20 cellular contexts compared by ENCODE assay signal in the genomic region with DNA sequence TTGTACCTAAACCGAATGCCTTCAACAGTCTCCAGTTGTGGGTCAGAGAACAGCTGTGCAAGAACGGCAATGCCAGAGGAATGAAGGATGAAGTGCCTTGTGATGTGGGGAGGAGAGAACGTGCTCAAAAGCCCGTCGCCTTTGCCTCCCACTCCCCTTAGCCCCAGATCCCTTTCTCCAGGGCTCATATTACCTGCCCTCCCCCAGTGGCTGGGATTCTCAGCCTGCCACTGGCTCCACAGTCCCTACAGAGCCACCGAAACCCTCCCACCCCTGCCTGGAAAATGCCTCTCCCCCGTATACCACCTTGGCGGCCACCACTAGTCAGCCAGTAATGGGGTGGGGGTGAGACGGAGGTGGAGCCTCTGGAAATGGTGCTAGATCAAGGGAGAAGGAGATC.
DNase-seq lines count a peak whose midpoint lies in the region; ATAC-seq and TF ChIP-seq lines count a peak whose summit lies in the region.
"Had no signal": no experiment of that assay in that cellular context is flagged by ENCODE, and none has a peak within 500 bp of the region (broad histone marks: within the 10 kb centered on the region; RNA-seq: fewer than 3 reads in every experiment).

No MANE protein-coding gene starts in this region.

- no peak for TF ChIP-seq POLR2A in thyroid gland (IDR thresholded peaks at IDR 0.05)

- no peaks in the 10 kb centered on the region for H3K4me1 ChIP-seq in endodermal cell (ENCODE audit: control insufficient read depth, insufficient read depth, low read length)
- peaks cover 18 to 58% of the 10 kb centered on the region in 2 donors for H3K4me1 ChIP-seq in muscle layer of duodenum (ENCODE audit: control insufficient read depth in 1 of 2, insufficient read depth in 2 of 2, low read length in 2 of 2)
- H3K4me1 ChIP-seq in thyroid gland, result peaks cover 70 to 73% of the 10 kb centered on the region in 2 donors
- H3K4me1 ChIP-seq: BE2C had no signal

- H3K27me3 ChIP-seq in endodermal cell (ENCODE audit: control insufficient read depth, insufficient read depth, low read length, poor library complexity, severe bottlenecking) (no peaks in the 10 kb centered on the region), muscle layer of duodenum (ENCODE audit: low read depth, low read length) (no peaks in the 10 kb centered on the region), thyroid gland (no peaks in the 10 kb centered on the region)
- H3K27me3 ChIP-seq: BE2C, right lobe of liver had no signal

- DNase-seq in NCI-H524 (lab: John Stamatoyannopoulos, UW), result peak; percentile 21 to 53
- DNase-seq in NCI-H524 treated with DMSO at 0.1 percent for 48 hours (lab: John Stamatoyannopoulos, UW), result no peak
- DNase-seq in endodermal cell, result peak; percentile 45
- no peak for DNase-seq in thyroid gland
- DNase-seq in T1000 (lab: John Stamatoyannopoulos, UW), result no peak
- no peak for DNase-seq in DMS114 treated with DMSO at 0.1 percent for 48 hours (lab: John Stamatoyannopoulos, UW; ENCODE audit: unreplicated experiment)
- DNase-seq in activated T-cell treated with anti-CD3 and anti-CD28 coated beads, Interleukin-2, amount 50 U/mL, for 72 hours, result no peak
- DNase-seq: activated CD4-positive, alpha-beta T cell treated with anti-CD3 and anti-CD28 coated beads for 4 hours; BE2C; foreskin fibroblast; GDM1; NCI-H2081 treated with DMSO at 0.1 percent for 48 hours; NCI-H510A; right lobe of liver; stimulated activated CD4-positive, alpha-beta T cell treated with anti-CD3 and anti-CD28 coated beads, Interleukin-1b, Interleukin-23, amount 100 ng/mL, for 48 hours; T-helper 9 cell had no signal

- H3K9me3 ChIP-seq in endodermal cell (ENCODE audit: control insufficient read depth, low read length) (no peaks in the 10 kb centered on the region), muscle layer of duodenum (ENCODE audit: control insufficient read depth in 1 of 2, low read length in 2 of 2) (no peaks in the 10 kb centered on the region), thyroid gland (no peaks in the 10 kb centered on the region)
- H3K9me3 ChIP-seq: BE2C, right lobe of liver had no signal

- intact Hi-C loops in thyroid gland (cut with DNase I), result no loop called here

- TF ChIP-seq CTCF in endodermal cell (conservative IDR thresholded peaks at IDR 0.05), result no peak
- TF ChIP-seq CTCF in thyroid gland (IDR thresholded peaks at IDR 0.05), result no peak

- H3K9me3 Mint-ChIP-seq in endodermal cell, result no peaks in the 10 kb centered on the region
- no peaks in the 10 kb centered on the region for H3K9me3 Mint-ChIP-seq in activated T-cell treated with anti-CD3 and anti-CD28 coated beads, Interleukin-2, amount 50 U/mL, for 72 hours

- no peak overlapping the region for H3K27ac Mint-ChIP-seq in endodermal cell
- H3K27ac Mint-ChIP-seq in activated T-cell treated with anti-CD3 and anti-CD28 coated beads, Interleukin-2, amount 50 U/mL, for 72 hours, result no peak overlapping the region

- H3K9ac ChIP-seq in endodermal cell (ENCODE audit: extremely low read depth, low read length, poor library complexity, severe bottlenecking), result no peak overlapping the region

- H3K4me1 Mint-ChIP-seq in endodermal cell, result peaks cover 24% of the 10 kb centered on the region
- H3K4me1 Mint-ChIP-seq in activated T-cell treated with anti-CD3 and anti-CD28 coated beads, Interleukin-2, amount 50 U/mL, for 72 hours (ENCODE audit: low read depth), result peaks cover 8% of the 10 kb centered on the region

- no peaks in the 10 kb centered on the region for H3K36me3 ChIP-seq in endodermal cell (ENCODE audit: control insufficient read depth, insufficient read depth, low read length)
- no peaks in the 10 kb centered on the region for H3K36me3 ChIP-seq in muscle layer of duodenum (ENCODE audit: control insufficient read depth in 1 of 2, insufficient read depth in 2 of 2, low read length in 2 of 2)
- no peaks in the 10 kb centered on the region for H3K36me3 ChIP-seq in thyroid gland
- H3K36me3 ChIP-seq: BE2C, right lobe of liver had no signal

- no peak overlapping the region for H3K4me3 ChIP-seq in endodermal cell (ENCODE audit: low read length)
- no peak overlapping the region for H3K4me3 ChIP-seq in muscle layer of duodenum (ENCODE audit: low read depth in 1 of 2, low read length in 2 of 2)
- H3K4me3 ChIP-seq in thyroid gland (replicated peaks in 1 of 3), result no peak overlapping the region
- H3K4me3 ChIP-seq: K562, lung, right lobe of liver had no signal

- peaks cover 5% of the 10 kb centered on the region for H3K27me3 Mint-ChIP-seq in endodermal cell (ENCODE audit: insufficient read depth)
- no peaks in the 10 kb centered on the region for H3K27me3 Mint-ChIP-seq in activated T-cell treated with anti-CD3 and anti-CD28 coated beads, Interleukin-2, amount 50 U/mL, for 72 hours (ENCODE audit: low read depth)

- no peaks in the 10 kb centered on the region for H3K36me3 Mint-ChIP-seq in endodermal cell (ENCODE audit: low read depth)
- H3K36me3 Mint-ChIP-seq in activated T-cell treated with anti-CD3 and anti-CD28 coated beads, Interleukin-2, amount 50 U/mL, for 72 hours (ENCODE audit: insufficient read depth in 2 of 2), result no peaks in the 10 kb centered on the region

- H3K4me3 Mint-ChIP-seq in endodermal cell, result no peak overlapping the region
- no peak overlapping the region for H3K4me3 Mint-ChIP-seq in activated T-cell treated with anti-CD3 and anti-CD28 coated beads, Interleukin-2, amount 50 U/mL, for 72 hours

- ATAC-seq in activated T-cell treated with anti-CD3 and anti-CD28 coated beads, Interleukin-2, amount 50 U/mL, for 72 hours (replicated peaks in 1 of 2), result no peak
- ATAC-seq: right lobe of liver had no signal

- no peak overlapping the region for H3K27ac ChIP-seq in endodermal cell (ENCODE audit: low read depth, low read length)
- peak overlapping the region; percentile 27 for H3K27ac ChIP-seq in muscle layer of duodenum (ENCODE audit: low read length)
- peak overlapping the region in 2 of 3 donors; percentile 87 to 95 for H3K27ac ChIP-seq in thyroid gland
- H3K27ac ChIP-seq: 22Rv1, right lobe of liver had no signal

- WGBS in endodermal cell (ENCODE audit: insufficient coverage in 1 of 2, insufficient read length in 1 of 2), 2 experiments, result 86 to 88% methylated on average over 3 to 9 of the region's 9 CpGs
- WGBS in thyroid gland, 2 donors, result 86% methylated on average over 9 of the region's 9 CpGs

Comparison
In these comparisons a context has a peak if more than half of its experiments do, and no peak if none do; other contexts are left out.
1. DNase-seq: peak in NCI-H524 (2 of 2) and endodermal cell (single experiment); none in NCI-H524 treated with DMSO at 0.1 percent for 48 hours (single experiment), thyroid gland (0 of 2), T1000 (single experiment), DMS114 treated with DMSO at 0.1 percent for 48 hours (single experiment) and activated T-cell treated with anti-CD3 and anti-CD28 coated beads, Interleukin-2, amount 50 U/mL, for 72 hours (0 of 2).